In the genomic region with DNA sequence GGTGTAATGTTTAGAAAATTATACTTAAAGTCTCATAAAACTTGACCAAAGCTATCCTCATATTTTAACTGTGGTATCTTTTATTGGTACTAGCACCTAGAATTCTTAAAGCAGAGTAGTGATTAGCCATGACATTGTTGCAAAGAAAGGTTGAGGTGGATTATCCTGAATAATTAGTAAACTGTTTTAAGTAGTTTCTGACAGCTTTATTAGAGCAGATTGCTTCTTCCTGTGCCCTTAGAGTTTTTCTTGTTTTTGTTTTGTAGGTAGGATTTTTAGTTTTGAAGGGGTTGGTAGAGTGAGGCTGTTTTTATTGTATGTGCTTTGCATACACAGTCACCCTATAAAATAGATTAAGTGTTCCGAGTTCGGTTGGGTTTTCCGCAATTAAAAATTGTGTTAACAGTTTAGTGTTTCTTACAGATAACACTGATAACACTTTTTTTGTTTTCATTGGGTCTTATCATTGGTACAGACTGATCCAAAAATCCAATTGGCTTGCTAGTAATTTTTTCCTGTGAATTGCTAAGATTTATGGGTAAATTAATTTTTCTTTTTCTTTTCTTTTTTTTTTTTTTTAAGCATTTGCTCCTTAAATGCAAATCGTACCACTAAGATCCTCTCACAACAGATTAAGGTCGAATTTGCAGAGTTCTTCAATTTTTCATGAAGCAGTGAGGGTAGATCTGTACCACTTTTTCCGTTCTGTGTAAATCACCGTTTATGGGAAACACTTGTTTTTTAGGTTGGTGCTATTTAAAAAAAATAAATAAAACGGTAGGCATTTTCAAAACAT, we compare ENCODE assay signal across 8 cellular contexts. TPM values are rescaled to one million over a fixed set of nuclear protein-coding genes. Genes with fewer than 3 reads are reported as not detected.
DNase-seq lines count a peak whose midpoint lies in the region; ATAC-seq and TF ChIP-seq lines count a peak whose summit lies in the region.

No MANE protein-coding gene starts in this region.

- no peak overlapping the region for H3K9ac ChIP-seq in HUES6 (ENCODE audit: low read length)

- H3K36me3 ChIP-seq in A673 (ENCODE audit: insufficient read depth, low read length, poor library complexity, severe bottlenecking) = peaks cover 49% of the 10 kb centered on the region
- peaks cover 43% of the 10 kb centered on the region for H3K36me3 ChIP-seq in HUES6 (ENCODE audit: control insufficient read depth, insufficient read depth, low read length)

- DNase-seq in A673 (ENCODE audit: low spot score) (no peak), cardiac fibroblast (ENCODE audit: low read depth in 2 of 2) (no peak), naive B cell (no peak), NCI-H2107 (lab: John Stamatoyannopoulos, UW) (no peak), T-helper 9 cell (no peak)

- H3K9me3 Mint-ChIP-seq in naive B cell = peaks cover 0 to 8% (median 2%) of the 10 kb centered on the region in 7 donors

- peaks cover 9 to 28% of the 10 kb centered on the region in 2 donors for H3K36me3 Mint-ChIP-seq in naive B cell

- H3K27ac ChIP-seq in A673 (ENCODE audit: low read depth, low read length, poor library complexity, severe bottlenecking) (peak overlapping the region; percentile 36), HUES6 (ENCODE audit: low read depth, low read length) (no peak overlapping the region)

- no TSS peak for BruUV-seq in A673 (replicated peaks; lab: Mats Ljungman, UMichigan)

- peaks cover 54 to 71% (median 71%) of the 10 kb centered on the region in 3 donors for H3K4me1 Mint-ChIP-seq in naive B cell

- CTCF ChIA-PET in A673 (lab: Charles Lee) = no interaction called here

- intact Hi-C loops in A673 (cut with micrococcal nuclease; ENCODE audit: unreplicated experiment) = loop anchor here (10.0 kb wide), 1 partner anchor 260 kb away; the partner anchor contains the start of gene HERC4

- H3K27ac Mint-ChIP-seq in naive B cell = peak overlapping the region; percentile 6 to 99 (median 64)

- no peaks in the 10 kb centered on the region for H3K27me3 Mint-ChIP-seq in naive B cell

- H3K9me3 ChIP-seq in A673 (ENCODE audit: low read depth, low read length, poor library complexity, severe bottlenecking) = no peaks in the 10 kb centered on the region
- no peaks in the 10 kb centered on the region for H3K9me3 ChIP-seq in HUES6 (ENCODE audit: control insufficient read depth, insufficient read depth, low read depth, low read length)

- TF ChIP-seq CTCF in A673 (conservative IDR thresholded peaks at IDR 0.05; ENCODE audit: low read depth, low read length) (no peak), cardiac fibroblast (IDR thresholded peaks at IDR 0.05; ENCODE audit: low read depth, low read length) (no peak)

- H3K4me3 Mint-ChIP-seq in naive B cell = peak overlapping the region; percentile 98 to 100 (median 100)

- H3K4me1 ChIP-seq in A673 (ENCODE audit: insufficient read depth, low read length, poor library complexity, severe bottlenecking) (peaks cover 31% of the 10 kb centered on the region), HUES6 (ENCODE audit: control insufficient read depth, insufficient read depth, low read length) (peaks cover 10% of the 10 kb centered on the region)

- H3K27me3 ChIP-seq in A673 (replicated peaks; ENCODE audit: insufficient read depth, low read depth, low read length, poor library complexity) (no peaks in the 10 kb centered on the region), HUES6 (ENCODE audit: control insufficient read depth, insufficient read depth, low read length) (no peaks in the 10 kb centered on the region)

- H3K4me3 ChIP-seq in A673 (ENCODE audit: low read depth, low read length, poor library complexity, severe bottlenecking) = peak overlapping the region; percentile 94
- peak overlapping the region; percentile 87 for H3K4me3 ChIP-seq in HUES6 (ENCODE audit: low read depth, low read length)
- peak overlapping the region; percentile 90 to 95 for H3K4me3 ChIP-seq in cardiac fibroblast (replicated peaks in 1 of 2; ENCODE audit: low read depth in 2 of 2, low read length in 2 of 2)

- POLR2A ChIA-PET in A673 (lab: Charles Lee; ENCODE audit: low non-redundant PET) = no interaction called here

- ATAC-seq in naive B cell (ENCODE audit: low read depth in 2 of 2) = no peak
- no peak for ATAC-seq in GM18868 (IDR thresholded peaks at IDR 0.05; ENCODE audit: unreplicated experiment)
- ATAC-seq in GM18517 (IDR thresholded peaks at IDR 0.05; ENCODE audit: unreplicated experiment) = no peak

RNA-seq across cellular contexts. Expression of gene PBLD, which starts 2.1 kb away (rescaled TPM):
- total RNA-seq in A673 (2021) = 4.9 and 6.2 TPM in 2 replicates
- 1 to 10 TPM in 2 of 6 donors, under 1 TPM in 3, not detected in 1; 0.77 to 2.0 (median 1.00) TPM for polyA plus RNA-seq in naive B cell (ENCODE audit: low read depth in 6 of 6)

RNA-seq across cellular contexts. Expression of gene HNRNPH3, which starts 3.0 kb away (rescaled TPM):
- total RNA-seq in A673 (2021) = 237 and 251 TPM in 2 replicates
- polyA plus RNA-seq in naive B cell (ENCODE audit: low read depth in 6 of 6) = 100 to 1,000 TPM; 101 to 147 (median 126) TPM
